ENCODE assay signal across 28 cellular contexts in the genomic region with DNA sequence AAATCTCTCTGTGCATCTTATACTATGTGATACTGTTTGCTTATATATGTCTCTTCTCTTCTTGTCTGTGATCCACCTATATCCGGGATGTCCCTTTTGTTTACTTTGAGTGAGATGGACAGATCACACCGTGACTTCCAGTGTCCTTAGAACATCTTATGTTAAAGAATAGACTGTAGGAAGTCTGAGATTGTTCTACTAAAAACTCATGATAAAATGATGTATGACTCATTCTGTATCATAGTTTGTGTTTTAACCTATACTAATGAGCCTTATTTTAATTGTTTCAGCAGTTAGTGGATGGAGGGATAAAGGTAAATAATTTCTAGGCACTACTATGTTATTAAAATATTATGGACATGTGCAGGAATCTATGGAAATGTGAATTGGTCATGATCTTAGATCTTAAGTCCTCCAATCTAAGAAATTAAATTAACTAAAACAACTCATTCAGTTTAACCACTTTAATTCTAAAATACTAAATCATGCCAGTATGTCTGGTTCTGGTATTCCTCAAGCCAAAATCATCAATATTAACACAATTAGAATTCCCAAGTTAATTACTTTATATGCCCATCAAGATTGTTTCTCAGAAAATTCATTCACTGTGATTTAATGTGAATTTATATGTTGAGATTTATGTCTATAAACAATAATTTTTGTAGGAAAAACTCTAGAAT. TPM values are rescaled to one million over a fixed set of nuclear protein-coding genes. Genes with fewer than 3 reads are reported as not detected.
"Had no signal": no experiment of that assay in that cellular context is flagged by ENCODE, and none has a peak within 500 bp of the region (broad histone marks: within the 10 kb centered on the region; RNA-seq: fewer than 3 reads in every experiment).

No MANE protein-coding gene starts in this region.

- H3K36me3 ChIP-seq: adrenal gland, SJSA1 had no signal

- H3K36me3 Mint-ChIP-seq: activated CD4-positive, alpha-beta memory T cell treated with anti-CD3 and anti-CD28 coated beads for 36 hours; activated naive CD8-positive, alpha-beta T cell treated with anti-CD3 and anti-CD28 coated beads, Interleukin-2, amount 10 ng/mL, durations not matched to agents 7 days and 5 days; T-cell had no signal

- ATAC-seq: activated T-cell treated with anti-CD3 and anti-CD28 coated beads, Interleukin-2, amount 50 U/mL, for 72 hours; Panc1; T-cell had no signal

- H3K4me3 Mint-ChIP-seq: activated CD4-positive, alpha-beta memory T cell treated with anti-CD3 and anti-CD28 coated beads for 36 hours; activated CD4-positive, alpha-beta T cell treated with anti-CD3 and anti-CD28 coated beads, Interleukin-2, amount 10 ng/mL, durations not matched to agents 7 days and 5 days; activated naive CD8-positive, alpha-beta T cell treated with anti-CD3 and anti-CD28 coated beads, Interleukin-2, amount 10 ng/mL, durations not matched to agents 7 days and 5 days; activated T-cell treated with anti-CD3 and anti-CD28 coated beads, Interleukin-2, amount 50 U/mL, for 72 hours; central memory CD8-positive, alpha-beta T cell; T-cell had no signal

- H3K27me3 ChIP-seq: adrenal gland, SJSA1 had no signal

- H3K27ac Mint-ChIP-seq: activated CD4-positive, alpha-beta memory T cell treated with anti-CD3 and anti-CD28 coated beads for 36 hours; activated CD4-positive, alpha-beta T cell treated with anti-CD3 and anti-CD28 coated beads, Interleukin-2, amount 10 ng/mL, durations not matched to agents 7 days and 5 days; activated naive CD8-positive, alpha-beta T cell treated with anti-CD3 and anti-CD28 coated beads, Interleukin-2, amount 10 ng/mL, durations not matched to agents 7 days and 5 days; activated T-cell treated with anti-CD3 and anti-CD28 coated beads, Interleukin-2, amount 50 U/mL, for 72 hours; activated T-helper 2 cell treated with anti-CD3 and anti-CD28 coated beads, Interferon-gamma antibody, Interleukin-2, Interleukin-4, amounts not matched to agents 10 μg/mL and 5 μg/mL and 100 μg/mL, durations not matched to agents 14 hours and 24 hours and 36 hours; T-cell had no signal

- H3K9me3 ChIP-seq: adrenal gland, SJSA1 had no signal

- H3K4me3 ChIP-seq: adrenal gland, SJSA1 had no signal

- H3K9me3 Mint-ChIP-seq: activated CD4-positive, alpha-beta memory T cell treated with anti-CD3 and anti-CD28 coated beads for 36 hours; activated CD4-positive, alpha-beta T cell treated with anti-CD3 and anti-CD28 coated beads, Interleukin-2, amount 10 ng/mL, durations not matched to agents 7 days and 5 days; activated naive CD8-positive, alpha-beta T cell treated with anti-CD3 and anti-CD28 coated beads, Interleukin-2, amount 10 ng/mL, durations not matched to agents 7 days and 5 days; activated T-helper 2 cell treated with anti-CD3 and anti-CD28 coated beads, Interferon-gamma antibody, Interleukin-2, Interleukin-4, amounts not matched to agents 10 μg/mL and 5 μg/mL and 100 μg/mL, durations not matched to agents 14 hours and 24 hours and 36 hours; central memory CD8-positive, alpha-beta T cell; T-cell had no signal

- H3K4me1 ChIP-seq: adrenal gland had no signal

- H3K27ac ChIP-seq: adrenal gland, SJSA1, VCaP had no signal

- H3K27me3 Mint-ChIP-seq: activated CD4-positive, alpha-beta memory T cell treated with anti-CD3 and anti-CD28 coated beads for 36 hours; activated CD4-positive, alpha-beta T cell treated with anti-CD3 and anti-CD28 coated beads, Interleukin-2, amount 10 ng/mL, durations not matched to agents 7 days and 5 days; activated naive CD8-positive, alpha-beta T cell treated with anti-CD3 and anti-CD28 coated beads, Interleukin-2, amount 10 ng/mL, durations not matched to agents 7 days and 5 days; central memory CD8-positive, alpha-beta T cell; T-cell had no signal

- H3K4me1 Mint-ChIP-seq: activated CD4-positive, alpha-beta T cell treated with anti-CD3 and anti-CD28 coated beads, Interleukin-2, amount 10 ng/mL, durations not matched to agents 7 days and 5 days; activated naive CD8-positive, alpha-beta T cell treated with anti-CD3 and anti-CD28 coated beads, Interleukin-2, amount 10 ng/mL, durations not matched to agents 7 days and 5 days; central memory CD8-positive, alpha-beta T cell; T-cell had no signal

- DNase-seq: activated CD4-positive, alpha-beta memory T cell treated with anti-CD3 and anti-CD28 coated beads for 36 hours; activated CD4-positive, alpha-beta T cell treated with anti-CD3 and anti-CD28 coated beads, Interleukin-2, amount 10 ng/mL, durations not matched to agents 7 days and 5 days; activated CD4-positive, CD25-positive, alpha-beta regulatory T cell; activated CD8-positive, alpha-beta memory T cell treated with anti-CD3 and anti-CD28 coated beads for 24 hours; activated gamma-delta T cell treated with Interleukin-2 at 50 U/mL for 16 hours; activated naive CD4-positive, alpha-beta T cell treated with anti-CD3 and anti-CD28 coated beads, Interleukin-2, amount 50 U/mL, for 16 hours; activated naive CD8-positive, alpha-beta T cell treated with anti-CD3 and anti-CD28 coated beads, Interleukin-2, amount 10 ng/mL, durations not matched to agents 7 days and 5 days; activated T-cell treated with anti-CD3 and anti-CD28 coated beads, Interleukin-2, amount 50 U/mL, for 72 hours; adrenal gland; anterior cingulate cortex; KG1; NCI-H1092; NCI-H1417; NCI-H1930; NCI-H2171; NCI-H226; NCI-H526 treated with DMSO at 0.1 percent for 48 hours; NCI-H82; RPMI8226; SHP77; T-cell had no signal

RNA-seq across cellular contexts. Expression of a gene that starts 32.0 kb away (rescaled TPM):
- total RNA-seq: activated CD4-positive, alpha-beta memory T cell treated with anti-CD3 and anti-CD28 coated beads for 36 hours; activated CD4-positive, alpha-beta T cell treated with anti-CD3 and anti-CD28 coated beads, Interleukin-2, amount 10 ng/mL, durations not matched to agents 7 days and 5 days; activated naive CD8-positive, alpha-beta T cell treated with anti-CD3 and anti-CD28 coated beads, Interleukin-2, amount 10 ng/mL, durations not matched to agents 7 days and 5 days; OCI-LY7; T-helper 2 cell treated with Interferon-gamma antibody and Interleukin-4, amounts not matched to agents 100 ng/mL and 5 ng/mL, for 36 hours had no signal
